In the genomic region with DNA sequence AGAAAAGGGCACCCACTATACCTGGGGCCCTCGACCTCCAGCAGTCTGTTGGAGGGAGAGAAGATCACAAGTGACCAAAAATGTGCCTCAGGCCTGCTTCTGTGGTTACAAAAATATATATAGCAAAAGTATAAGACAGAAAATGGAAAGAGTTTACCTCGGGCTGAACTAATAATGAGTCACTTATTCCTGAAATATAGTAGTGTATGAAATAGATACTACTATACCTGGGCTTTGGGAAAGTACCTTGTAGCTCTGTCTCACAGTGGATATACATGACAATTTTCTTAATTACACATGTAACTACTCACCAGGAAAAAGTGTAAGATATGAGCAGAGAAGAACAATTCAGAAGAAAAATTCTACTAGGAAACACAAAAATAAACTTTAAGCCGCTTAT, we compare ENCODE assay signal across 29 cellular contexts. TPM values are rescaled to one million over a fixed set of nuclear protein-coding genes. Genes with fewer than 3 reads are reported as not detected.
DNase-seq lines count a peak whose midpoint lies in the region; ATAC-seq, FAIRE-seq and TF ChIP-seq lines count a peak whose summit lies in the region.
"Had no signal": no experiment of that assay in that cellular context is flagged by ENCODE, and none has a peak within 500 bp of the region (broad histone marks: within the 10 kb centered on the region; RNA-seq: fewer than 3 reads in every experiment).

No MANE protein-coding gene starts in this region.

- POLR2A ChIA-PET in CD8-positive, alpha-beta T cell (lab: Charles Lee), result no interaction called here

- TF ChIP-seq CTCF in GM13977 (IDR thresholded peaks at IDR 0.05; ENCODE audit: extremely low read depth, insufficient read depth, missing control alignments) (no peak), MM.1S (IDR thresholded peaks at IDR 0.05; ENCODE audit: low read length) (no peak)
- no peak for TF ChIP-seq CTCF in CD8-positive, alpha-beta T cell (IDR thresholded peaks at IDR 0.05)

- ATAC-seq in GM19351 (IDR thresholded peaks at IDR 0.05; ENCODE audit: unreplicated experiment), result peak; percentile 60
- ATAC-seq in HG02798 (IDR thresholded peaks at IDR 0.05; ENCODE audit: poor library complexity, unreplicated experiment), result peak; percentile 55
- ATAC-seq in CD8-positive, alpha-beta T cell, result no peak
- ATAC-seq: lower lobe of right lung had no signal

- no peak overlapping the region for H3K9ac ChIP-seq in MM.1S (ENCODE audit: low read length)
- H3K9ac ChIP-seq: KMS-11 had no signal

- H3K4me1 Mint-ChIP-seq in CD8-positive, alpha-beta T cell (ENCODE audit: low read depth), result no peaks in the 10 kb centered on the region

- no peaks in the 10 kb centered on the region for H3K9me3 ChIP-seq in MM.1S (replicated peaks; ENCODE audit: insufficient read depth, low read length)
- no peaks in the 10 kb centered on the region for H3K9me3 ChIP-seq in CD8-positive, alpha-beta T cell (ENCODE audit: low read length)
- H3K9me3 ChIP-seq: lower lobe of right lung, Peyer's patch, prostate gland, SJSA1, tibial nerve had no signal

- H3K27me3 ChIP-seq in MM.1S (replicated peaks; ENCODE audit: insufficient read depth, low read length), result no peaks in the 10 kb centered on the region
- H3K27me3 ChIP-seq in CD8-positive, alpha-beta T cell (ENCODE audit: insufficient read depth, low read length), result no peaks in the 10 kb centered on the region
- H3K27me3 ChIP-seq: cardiac muscle cell, hepatocyte, Peyer's patch, SJSA1, tibial nerve had no signal

- no peak for FAIRE-seq in GM12892 (lab: Jason Lieb, UNC)
- FAIRE-seq: H54 had no signal

- no peak overlapping the region for H3K4me3 Mint-ChIP-seq in CD8-positive, alpha-beta T cell
- H3K4me3 Mint-ChIP-seq: stimulated activated naive CD8-positive, alpha-beta T cell treated with anti-CD3 and anti-CD28 coated beads, Interleukin-15, Interleukin-2, amounts not matched to agents 100 ng/mL and 50 ng/mL, for 24 hours had no signal

- no peak for TF ChIP-seq POLR2A in GM12892 (IDR thresholded peaks at IDR 0.05; ENCODE audit: low read depth, low read length)

- H3K4me1 ChIP-seq in MM.1S (ENCODE audit: low read length), result peaks cover 27% of the 10 kb centered on the region
- H3K4me1 ChIP-seq in CD8-positive, alpha-beta T cell (ENCODE audit: insufficient read depth, low read length), result no peaks in the 10 kb centered on the region
- H3K4me1 ChIP-seq: lower lobe of right lung, Peyer's patch, prostate gland, SJSA1, tibial nerve had no signal

- no peaks in the 10 kb centered on the region for H3K36me3 ChIP-seq in MM.1S (replicated peaks; ENCODE audit: insufficient read depth, low read length)
- H3K36me3 ChIP-seq in CD8-positive, alpha-beta T cell (ENCODE audit: insufficient read depth, low read length), result no peaks in the 10 kb centered on the region
- H3K36me3 ChIP-seq: cardiac muscle cell, lower lobe of right lung, Peyer's patch, prostate gland, SJSA1, tibial nerve had no signal

- DNase-seq in GM13977 (ENCODE audit: low spot score) (peak; percentile 26), MM.1S (peak; percentile 52), NCI-H1694 (lab: John Stamatoyannopoulos, UW) (no peak), GM12892 (ENCODE audit: insufficient read length) (no peak), NCI-H82 treated with DMSO at 0.1 percent for 48 hours (lab: John Stamatoyannopoulos, UW; ENCODE audit: unreplicated experiment) (no peak)
- no peak for DNase-seq in CD8-positive, alpha-beta T cell
- DNase-seq: activated CD4-positive, alpha-beta T cell treated with anti-CD3 and anti-CD28 coated beads, Interleukin-2, amount 50 U/mL, for 48 hours; activated gamma-delta T cell; dermis blood vessel endothelial cell; DMS 273 treated with DMSO at 0.1 percent for 48 hours; lower lobe of right lung; NCI-H2029; Peyer's patch; T-helper 2 cell had no signal

- H3K4me2 ChIP-seq in MM.1S (ENCODE audit: low read depth, low read length), result peak overlapping the region; percentile 10; the same call in 1 of the 2 replicates
- H3K4me2 ChIP-seq: hepatocyte, KMS-11 had no signal

- H3K27ac ChIP-seq in MM.1S (ENCODE audit: low read length), result peak overlapping the region; percentile 4; the same call in 1 of the 2 replicates
- no peak overlapping the region for H3K27ac ChIP-seq in CD8-positive, alpha-beta T cell (ENCODE audit: low read depth, low read length)
- H3K27ac ChIP-seq: C4-2B, cardiac muscle cell, epithelial cell of prostate, hepatocyte, KMS-11, lower lobe of right lung, Peyer's patch, prostate gland, SJSA1, tibial nerve had no signal

- no peaks in the 10 kb centered on the region for H3K36me3 Mint-ChIP-seq in CD8-positive, alpha-beta T cell

- H3F3A ChIP-seq in MM.1S (ENCODE audit: insufficient read depth, low read length), result peaks cover 11% of the 10 kb centered on the region

- no peak overlapping the region for H3K4me3 ChIP-seq in MM.1S (ENCODE audit: low read length)
- H3K4me3 ChIP-seq in CD8-positive, alpha-beta T cell (ENCODE audit: low read depth, low read length), result no peak overlapping the region
- H3K4me3 ChIP-seq: cardiac muscle cell, hepatocyte, lower lobe of right lung, Peyer's patch, prostate gland, SJSA1, tibial nerve had no signal

- H2AFZ ChIP-seq in MM.1S (ENCODE audit: low read length), result no peak overlapping the region
- H2AFZ ChIP-seq: hepatocyte had no signal

- H3K27ac Mint-ChIP-seq in CD8-positive, alpha-beta T cell, result no peak overlapping the region
- H3K27ac Mint-ChIP-seq: stimulated activated naive CD8-positive, alpha-beta T cell treated with anti-CD3 and anti-CD28 coated beads, Interleukin-15, Interleukin-2, amounts not matched to agents 100 ng/mL and 50 ng/mL, for 24 hours had no signal

- H3K79me2 ChIP-seq in MM.1S (ENCODE audit: low read length), result no peaks in the 10 kb centered on the region
- H3K79me2 ChIP-seq: hepatocyte had no signal

- H3K9me3 Mint-ChIP-seq in CD8-positive, alpha-beta T cell, result no peaks in the 10 kb centered on the region
- H3K9me3 Mint-ChIP-seq: stimulated activated naive CD8-positive, alpha-beta T cell treated with anti-CD3 and anti-CD28 coated beads, Interleukin-15, Interleukin-2, amounts not matched to agents 100 ng/mL and 50 ng/mL, for 24 hours had no signal

- no peaks in the 10 kb centered on the region for H4K20me1 ChIP-seq in MM.1S (ENCODE audit: insufficient read depth, low read length)

- peaks cover 28% of the 10 kb centered on the region for H3K27me3 Mint-ChIP-seq in CD8-positive, alpha-beta T cell (ENCODE audit: low read depth)

- H3K9me2 ChIP-seq in MM.1S (replicated peaks; ENCODE audit: insufficient read depth, low read length), result no peaks in the 10 kb centered on the region

- in situ Hi-C loops in GM13977 (cut with MboI; ENCODE audit: low pct_unique_long_range_greater_than_20kb, low sequenced_read_pairs, unreplicated experiment), result no loop called here

- CTCF ChIA-PET in CD8-positive, alpha-beta T cell (lab: Charles Lee), result no interaction called here

- intact Hi-C loops in CD8-positive, alpha-beta T cell (cut with DNase I, micrococcal nuclease), result no loop called here

RNA-seq across cellular contexts. Expression of gene APCS, which starts 7.3 kb away (rescaled TPM):
- not detected for polyA plus RNA-seq in GM12892 (2012; ENCODE audit: missing spikeins)
- not detected for total RNA-seq in CD8-positive, alpha-beta T cell
- total RNA-seq: cardiac muscle cell, dermis blood vessel endothelial cell, fibroblast of villous mesenchyme, G401, hepatocyte, lower lobe of right lung, Peyer's patch, prostate gland, SJSA1, tibial nerve had no signal
- polyA plus RNA-seq: cardiac muscle cell had no signal

RNA-seq across cellular contexts. Expression of gene OR10J5, which starts 44.5 kb away (rescaled TPM):
- not detected for polyA plus RNA-seq in GM12892 (2012; ENCODE audit: missing spikeins)
- total RNA-seq in CD8-positive, alpha-beta T cell, result not detected
- total RNA-seq: cardiac muscle cell, dermis blood vessel endothelial cell, fibroblast of villous mesenchyme, G401, hepatocyte, lower lobe of right lung, Peyer's patch, prostate gland, SJSA1, skeletal muscle tissue, tibial nerve had no signal
- polyA plus RNA-seq: cardiac muscle cell, hepatocyte had no signal

Comparison
In these comparisons a context has a peak if more than half of its experiments do, and no peak if none do; other contexts are left out.
1. DNase-seq: peak in GM13977 (single experiment) and MM.1S (single experiment); none in NCI-H1694 (single experiment), GM12892 (single experiment), NCI-H82 treated with DMSO at 0.1 percent for 48 hours (single experiment) and CD8-positive, alpha-beta T cell (0 of 7).